1 cellular context compared by ENCODE assay signal in genomic region chr1:15626269-15626668, GRCh38.
TF ChIP-seq lines count a peak whose summit lies in the region.

No MANE protein-coding gene starts in this region.

TF ChIP-seq in HEK293, 187 proteins besides CTCF, POLR2A, EP300 and RAD21 (continued from another document):
- TF ChIP-seq, protein P1, sequence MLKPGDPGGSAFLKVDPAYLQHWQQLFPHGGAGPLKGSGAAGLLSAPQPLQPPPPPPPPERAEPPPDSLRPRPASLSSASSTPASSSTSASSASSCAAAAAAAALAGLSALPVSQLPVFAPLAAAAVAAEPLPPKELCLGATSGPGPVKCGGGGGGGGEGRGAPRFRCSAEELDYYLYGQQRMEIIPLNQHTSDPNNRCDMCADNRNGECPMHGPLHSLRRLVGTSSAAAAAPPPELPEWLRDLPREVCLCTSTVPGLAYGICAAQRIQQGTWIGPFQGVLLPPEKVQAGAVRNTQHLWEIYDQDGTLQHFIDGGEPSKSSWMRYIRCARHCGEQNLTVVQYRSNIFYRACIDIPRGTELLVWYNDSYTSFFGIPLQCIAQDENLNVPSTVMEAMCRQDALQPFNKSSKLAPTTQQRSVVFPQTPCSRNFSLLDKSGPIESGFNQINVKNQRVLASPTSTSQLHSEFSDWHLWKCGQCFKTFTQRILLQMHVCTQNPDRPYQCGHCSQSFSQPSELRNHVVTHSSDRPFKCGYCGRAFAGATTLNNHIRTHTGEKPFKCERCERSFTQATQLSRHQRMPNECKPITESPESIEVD (tag by site-specific recombination; IDR thresholded peaks at IDR 0.05) = peak; percentile 34; the same call in 1 of the 2 replicates
- TF ChIP-seq ZNF394 (tag by site-specific recombination; IDR thresholded peaks at IDR 0.05; ENCODE audit: borderline replicate concordance) (no peak), ZSCAN16 (tag by site-specific recombination; IDR thresholded peaks at IDR 0.05) (no peak), ZNF398 (tag by site-specific recombination; IDR thresholded peaks at IDR 0.05) (no peak), ZSCAN18 (tag by site-specific recombination; IDR thresholded peaks at IDR 0.05) (no peak), SCRT2 (tag by site-specific recombination; IDR thresholded peaks at IDR 0.05) (peak; percentile 25; the same call in 1 of the 2 replicates), MYNN (tag by site-specific recombination; IDR thresholded peaks at IDR 0.05; ENCODE audit: borderline replicate concordance) (no peak), PRDM1 (tag by site-specific recombination; IDR thresholded peaks at IDR 0.05) (peak; percentile 84), OSR2 (tag by site-specific recombination; IDR thresholded peaks at IDR 0.05) (no peak)
